11 cellular contexts compared by ENCODE assay signal in genomic region chr5:59591162-59591561, GRCh38.
A peak's percentile ranks its signal among the peaks of the same experiment; 100 is the strongest.
DNase-seq lines count a peak whose midpoint lies in the region; ATAC-seq and TF ChIP-seq lines count a peak whose summit lies in the region.
"Had no signal": no experiment of that assay in that cellular context is flagged by ENCODE, and none has a peak within 500 bp of the region (broad histone marks: within the 10 kb centered on the region; RNA-seq: fewer than 3 reads in every experiment).

No MANE protein-coding gene starts in this region.

- TF ChIP-seq CTCF in KMS-11 (conservative IDR thresholded peaks at IDR 0.05; ENCODE audit: low read depth, low read length) = no peak

- no peaks in the 10 kb centered on the region for H3K79me2 ChIP-seq in KMS-11 (ENCODE audit: insufficient read depth, low read depth)
- H3K79me2 ChIP-seq in GM23248 (ENCODE audit: insufficient read depth) = no peaks in the 10 kb centered on the region

- intact Hi-C loops in Right ventricle myocardium inferior (cut with DNase I) = no loop called here

- no peak overlapping the region for H3K4me3 ChIP-seq in KMS-11 (IDR thresholded peaks at IDR 0.05; ENCODE audit: insufficient read depth, low read depth, low read length)
- no peak overlapping the region for H3K4me3 ChIP-seq in mucosa of stomach (ENCODE audit: low read length)
- no peak overlapping the region for H3K4me3 ChIP-seq in GM23248
- H3K4me3 ChIP-seq: sigmoid colon had no signal

- no peaks in the 10 kb centered on the region for H4K20me1 ChIP-seq in KMS-11 (ENCODE audit: insufficient read depth)
- H4K20me1 ChIP-seq in GM23248 (ENCODE audit: insufficient read depth) = no peaks in the 10 kb centered on the region

- H3K27me3 ChIP-seq in KMS-11 (ENCODE audit: insufficient read depth, low read depth) (no peaks in the 10 kb centered on the region), mucosa of stomach (ENCODE audit: control insufficient read depth, insufficient read depth, low read length) (no peaks in the 10 kb centered on the region), GM23248 (replicated peaks; ENCODE audit: insufficient read depth) (no peaks in the 10 kb centered on the region)
- H3K27me3 ChIP-seq: sigmoid colon had no signal

- H3K9me2 ChIP-seq in GM23248 (ENCODE audit: insufficient read depth) = no peaks in the 10 kb centered on the region

- DNase-seq in SW480 (ENCODE audit: low spot score) = no peak
- DNase-seq in cerebellum (ENCODE audit: low spot score) = no peak
- no peak for DNase-seq in Right ventricle myocardium inferior (ENCODE audit: missing footprints)
- DNase-seq in GM23248 = no peak
- DNase-seq: activated T-cell treated with anti-CD3 and anti-CD28 coated beads, Interleukin-2, amount 50 U/mL, for 48 hours; NCI-H1436 treated with DMSO at 0.1 percent for 48 hours; sigmoid colon had no signal

- H3K9ac ChIP-seq in KMS-11 (peak overlapping the region; percentile 35), mucosa of stomach (ENCODE audit: low read length) (peak overlapping the region; percentile 65), GM23248 (no peak overlapping the region)

- in situ Hi-C loops in GM23248 (cut with MboI) = no loop called here

- H3K9me3 ChIP-seq in mucosa of stomach (ENCODE audit: control insufficient read depth, low read length) = no peaks in the 10 kb centered on the region
- H3K9me3 ChIP-seq in GM23248 (ENCODE audit: low read depth) = no peaks in the 10 kb centered on the region
- H3K9me3 ChIP-seq: sigmoid colon had no signal

- no peak overlapping the region for H2AFZ ChIP-seq in KMS-11 (ENCODE audit: low read depth)
- no peak overlapping the region for H2AFZ ChIP-seq in GM23248

- H3K36me3 ChIP-seq in KMS-11 (ENCODE audit: insufficient read depth) (no peaks in the 10 kb centered on the region), mucosa of stomach (ENCODE audit: control insufficient read depth, insufficient read depth, low read length) (no peaks in the 10 kb centered on the region), GM23248 (ENCODE audit: low read depth) (no peaks in the 10 kb centered on the region)
- H3K36me3 ChIP-seq: sigmoid colon had no signal

- no peaks in the 10 kb centered on the region for H3F3A ChIP-seq in GM23248 (ENCODE audit: insufficient read depth)

- H3K27ac ChIP-seq in KMS-11 (peak overlapping the region; percentile 85), GM23248 (no peak overlapping the region)
- H3K27ac ChIP-seq: sigmoid colon had no signal

- ATAC-seq in GM18517 (IDR thresholded peaks at IDR 0.05; ENCODE audit: unreplicated experiment) (peak; percentile 84), GM21825 (IDR thresholded peaks at IDR 0.05; ENCODE audit: unreplicated experiment) (peak; percentile 74), Right ventricle myocardium inferior (no peak)

- H3K4me2 ChIP-seq in KMS-11 (peak overlapping the region; percentile 81), GM23248 (ENCODE audit: unreplicated experiment) (no peak overlapping the region)

- H3K4me1 ChIP-seq in KMS-11 (ENCODE audit: low read depth, poor library complexity, severe bottlenecking) (peaks cover 84% of the 10 kb centered on the region), mucosa of stomach (ENCODE audit: control insufficient read depth, insufficient read depth, low read length) (peaks cover 41% of the 10 kb centered on the region), GM23248 (ENCODE audit: insufficient read depth) (peaks cover 28% of the 10 kb centered on the region)
